12 cellular contexts compared by ENCODE assay signal in the genomic region with DNA sequence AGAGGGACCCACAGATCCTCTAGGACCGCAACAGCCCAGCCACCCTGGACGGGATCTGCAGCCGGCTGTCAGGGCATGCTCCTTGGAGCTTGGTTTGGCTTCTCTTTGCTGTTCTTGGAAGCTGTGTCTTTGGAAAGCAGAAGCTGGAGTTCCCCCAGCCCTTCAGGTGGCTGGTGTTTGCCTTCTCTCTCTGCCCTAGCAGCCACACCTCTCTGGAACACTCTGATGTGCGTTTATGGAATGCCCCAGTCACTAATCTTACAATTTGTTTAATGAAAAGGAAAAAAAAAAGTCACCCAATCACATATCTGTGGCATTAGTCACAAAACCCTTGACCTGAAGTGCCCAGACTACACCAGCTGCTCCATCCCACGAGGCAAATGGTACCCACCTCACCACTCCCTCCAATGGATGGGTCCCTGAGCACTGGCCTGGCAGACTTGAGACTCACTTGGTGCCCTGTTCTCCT.
DNase-seq lines count a peak whose midpoint lies in the region; ATAC-seq and TF ChIP-seq lines count a peak whose summit lies in the region.
"Had no signal": no experiment of that assay in that cellular context is flagged by ENCODE, and none has a peak within 500 bp of the region (broad histone marks: within the 10 kb centered on the region; RNA-seq: fewer than 3 reads in every experiment).

No MANE protein-coding gene starts in this region.

- H3K4me3 ChIP-seq in Panc1 (ENCODE audit: low read depth in 2 of 2, low read length in 2 of 2) (peak overlapping the region in 1 of 2 experiments; percentile 29; a peak in 1 of 4 replicates), foreskin fibroblast (ENCODE audit: low read depth in 1 of 2, low read length in 2 of 2) (no peak overlapping the region), thyroid gland (replicated peaks in 1 of 3) (no peak overlapping the region)
- H3K4me3 ChIP-seq: heart left ventricle, sigmoid colon had no signal

- in situ Hi-C loops in Panc1 (cut with HindIII; ENCODE audit: low pct_unique_long_range_greater_than_20kb, low sequenced_read_pairs), result no loop called here

- H3K9me3 ChIP-seq in Panc1 (ENCODE audit: control insufficient read depth, insufficient read depth, low read depth, low read length), result no peaks in the 10 kb centered on the region
- H3K9me3 ChIP-seq in thyroid gland, result no peaks in the 10 kb centered on the region
- H3K9me3 ChIP-seq: heart left ventricle, sigmoid colon had no signal

- CTCF ChIA-PET in Panc1 (lab: Charles Lee), result interaction anchor here (0.6 to 1.6 kb wide), 5 partner anchors 13 to 701 kb away, joined by 3 to 8 read pairs (median 3); no protein-coding TSS in a partner anchor

- BruUV-seq in Panc1 (replicated peaks; lab: Mats Ljungman, UMichigan), result no TSS peak

- H3K36me3 ChIP-seq in Panc1 (ENCODE audit: control insufficient read depth, insufficient read depth, low read length), result no peaks in the 10 kb centered on the region
- H3K36me3 ChIP-seq in thyroid gland, result no peaks in the 10 kb centered on the region
- H3K36me3 ChIP-seq: heart left ventricle, sigmoid colon had no signal

- peak; percentile 55 for ATAC-seq in Panc1
- ATAC-seq in HG02973 (IDR thresholded peaks at IDR 0.05; ENCODE audit: unreplicated experiment), result no peak

- no peak overlapping the region for H3K27ac ChIP-seq in Panc1 (ENCODE audit: low read length)
- peak overlapping the region; percentile 2 to 85 (median 77) for H3K27ac ChIP-seq in thyroid gland
- H3K27ac ChIP-seq: heart left ventricle, sigmoid colon had no signal

- peak in 1 of 2 donors; percentile 10 for TF ChIP-seq POLR2A in thyroid gland (IDR thresholded peaks at IDR 0.05)

- DNase-seq in NCI-H748 (lab: John Stamatoyannopoulos, UW; ENCODE audit: unreplicated experiment), result peak; percentile 39
- DNase-seq in NCI-H748 treated with DMSO at 0.1 percent for 48 hours (lab: John Stamatoyannopoulos, UW), result no peak
- no peak for DNase-seq in Panc1 (ENCODE audit: low read depth, low spot score)
- peak; percentile 18 to 54 for DNase-seq in foreskin fibroblast
- peak; percentile 52 to 68 for DNase-seq in thyroid gland
- no peak for DNase-seq in GM10266 (ENCODE audit: extremely low spot score)
- no peak for DNase-seq in stimulated activated naive CD4-positive, alpha-beta T cell treated with Interleukin-2 at 50 U/mL for 16 hours (lab: John Stamatoyannopoulos, UW)
- DNase-seq: cerebellar nuclear complex, heart left ventricle, MM.1S, sigmoid colon had no signal

- intact Hi-C loops in Panc1 (cut with micrococcal nuclease; ENCODE audit: unreplicated experiment), result no loop called here
- intact Hi-C loops in thyroid gland (cut with DNase I), result no loop called here

- WGBS in thyroid gland, 2 donors, result 19 to 49% methylated on average over 2 to 5 of the region's 5 CpGs

- POLR2A ChIA-PET in Panc1 (lab: Charles Lee), result interaction anchor here (0.7 kb wide), 1 partner anchor 53 kb away, joined by 3 read pairs; no protein-coding TSS in a partner anchor

- 0 out of 2 replicates have a peak, but pooled peaks cover 2% of the 10 kb centered on the region for H3K27me3 ChIP-seq in Panc1 (ENCODE audit: control insufficient read depth, insufficient read depth, low read length)
- no peaks in the 10 kb centered on the region for H3K27me3 ChIP-seq in thyroid gland
- H3K27me3 ChIP-seq: heart left ventricle, sigmoid colon had no signal

- H3K4me1 ChIP-seq in Panc1 (ENCODE audit: control insufficient read depth, insufficient read depth, low read length) (peaks cover 20% of the 10 kb centered on the region), thyroid gland (peaks cover 27 to 29% of the 10 kb centered on the region in 2 donors)
- H3K4me1 ChIP-seq: sigmoid colon had no signal

- no peak for TF ChIP-seq CTCF in Panc1 (IDR thresholded peaks at IDR 0.05)
- no peak for TF ChIP-seq CTCF in foreskin fibroblast (IDR thresholded peaks at IDR 0.05; ENCODE audit: low read depth, low read length)
- no peak for TF ChIP-seq CTCF in thyroid gland (IDR thresholded peaks at IDR 0.05)
- TF ChIP-seq CTCF in GM10266 (IDR thresholded peaks at IDR 0.05; ENCODE audit: control insufficient read depth, insufficient read depth, low read depth, missing control alignments), result no peak

Comparison
In these comparisons a context has a peak if more than half of its experiments do, and no peak if none do; other contexts are left out.
1. DNase-seq: peak in NCI-H748 (single experiment), foreskin fibroblast (2 of 2) and thyroid gland (2 of 2); none in NCI-H748 treated with DMSO at 0.1 percent for 48 hours (single experiment), Panc1 (single experiment), GM10266 (single experiment) and stimulated activated naive CD4-positive, alpha-beta T cell treated with Interleukin-2 at 50 U/mL for 16 hours (single experiment).